1 cellular context compared by ENCODE assay signal in genomic region chr2:48870503-48870902, GRCh38.
TF ChIP-seq lines count a peak whose summit lies in the region.

No MANE protein-coding gene starts in this region.

TF ChIP-seq in GM23338, 12 proteins besides CTCF, POLR2A, EP300 and RAD21 (continued from another document):
- no peak for TF ChIP-seq ZNF462 (CRISPR knock-in tag; IDR thresholded peaks at IDR 0.05)
- no peak for TF ChIP-seq ZNF114 (CRISPR knock-in tag; IDR thresholded peaks at IDR 0.05)
- no peak for TF ChIP-seq NANOG (IDR thresholded peaks at IDR 0.05; ENCODE audit: borderline replicate concordance)
- TF ChIP-seq REST (IDR thresholded peaks at IDR 0.05; ENCODE audit: unreplicated experiment): no peak
- TF ChIP-seq CREB1 (CRISPR knock-in tag; IDR thresholded peaks at IDR 0.05; ENCODE audit: low read depth): no peak
